ENCODE assay signal across 24 cellular contexts in genomic region chr15:98035134-98035533, GRCh38.
"Had no signal": no experiment of that assay in that cellular context is flagged by ENCODE, and none has a peak within 500 bp of the region (broad histone marks: within the 10 kb centered on the region; RNA-seq: fewer than 3 reads in every experiment).

No MANE protein-coding gene starts in this region.

- H3K9me3 Mint-ChIP-seq: activated B cell treated with CpG ODN at 0.5 μM for 24 hours; activated CD4-positive, alpha-beta memory T cell treated with anti-CD3 and anti-CD28 coated beads for 36 hours; activated naive CD4-positive, alpha-beta T cell treated with anti-CD3 and anti-CD28 coated beads, Interleukin-2, amount 10 ng/mL, durations not matched to agents 7 days and 5 days; immature natural killer cell; natural killer cell treated with Interleukin-12 subunit alpha and Interleukin-12 subunit beta and Interleukin-15 and Interleukin-18, amount 100 ng/mL, for 72 hours; stimulated activated naive CD8-positive, alpha-beta T cell treated with anti-CD3 and anti-CD28 coated beads, Interleukin-15, amount 100 ng/mL, for 72 hours had no signal

- H2AFZ ChIP-seq: hepatocyte had no signal

- H3K27ac ChIP-seq: hepatocyte, left ventricle myocardium inferior, ovary, prostate gland, transverse colon, vagina had no signal

- H3K4me2 ChIP-seq: hepatocyte had no signal

- DNase-seq: activated B cell treated with CpG ODN at 0.5 μM for 24 hours; activated CD4-positive, alpha-beta memory T cell treated with anti-CD3 and anti-CD28 coated beads for 36 hours; activated CD4-positive, alpha-beta T cell treated with anti-CD3 and anti-CD28 coated beads for 36 hours; activated effector memory CD4-positive, alpha-beta T cell treated with anti-CD3 and anti-CD28 coated beads, Interleukin-2, amount 50 U/mL, for 16 hours; activated naive CD4-positive, alpha-beta T cell treated with anti-CD3 and anti-CD28 coated beads, Interleukin-2, amount 10 ng/mL, durations not matched to agents 7 days and 5 days; amygdala; effector memory CD4-positive, alpha-beta T cell; foreskin fibroblast; glutamatergic neuron; immature natural killer cell; kidney glomerular epithelial cell; left ventricle myocardium inferior; midbrain; ovary; stimulated activated CD4-positive, alpha-beta T cell treated with anti-CD3 and anti-CD28 coated beads, Interleukin-12 subunit alpha, Interleukin-12 subunit beta, amount 100 ng/mL, for 4 hours; stimulated activated naive CD8-positive, alpha-beta T cell treated with anti-CD3 and anti-CD28 coated beads, Interleukin-15, amount 100 ng/mL, for 72 hours; SW 1271; T-helper 17 cell; transverse colon had no signal

- H3K27me3 Mint-ChIP-seq: activated B cell treated with CpG ODN at 0.5 μM for 24 hours; activated CD4-positive, alpha-beta memory T cell treated with anti-CD3 and anti-CD28 coated beads for 36 hours; activated CD4-positive, alpha-beta T cell treated with anti-CD3 and anti-CD28 coated beads for 36 hours; activated naive CD4-positive, alpha-beta T cell treated with anti-CD3 and anti-CD28 coated beads, Interleukin-2, amount 10 ng/mL, durations not matched to agents 7 days and 5 days; stimulated activated naive CD8-positive, alpha-beta T cell treated with anti-CD3 and anti-CD28 coated beads, Interleukin-15, amount 100 ng/mL, for 72 hours; T-helper 17 cell had no signal

- H3K27ac Mint-ChIP-seq: activated B cell treated with CpG ODN at 0.5 μM for 24 hours; activated CD4-positive, alpha-beta memory T cell treated with anti-CD3 and anti-CD28 coated beads for 36 hours; activated CD4-positive, alpha-beta T cell treated with anti-CD3 and anti-CD28 coated beads for 36 hours; activated naive CD4-positive, alpha-beta T cell treated with anti-CD3 and anti-CD28 coated beads, Interleukin-2, amount 10 ng/mL, durations not matched to agents 7 days and 5 days; immature natural killer cell; natural killer cell treated with Interleukin-12 subunit alpha and Interleukin-12 subunit beta and Interleukin-15 and Interleukin-18, amount 100 ng/mL, for 72 hours; stimulated activated effector memory CD8-positive, alpha-beta T cell treated with anti-CD3 and anti-CD28 coated beads, Interleukin-12 subunit alpha, Interleukin-12 subunit beta, amount 100 ng/mL, for 72 hours; stimulated activated naive CD8-positive, alpha-beta T cell treated with anti-CD3 and anti-CD28 coated beads, Interleukin-15, amount 100 ng/mL, for 72 hours; T-helper 17 cell had no signal

- H3K4me3 Mint-ChIP-seq: activated B cell treated with CpG ODN at 0.5 μM for 24 hours; activated CD4-positive, alpha-beta memory T cell treated with anti-CD3 and anti-CD28 coated beads for 36 hours; activated CD4-positive, alpha-beta T cell treated with anti-CD3 and anti-CD28 coated beads for 36 hours; activated naive CD4-positive, alpha-beta T cell treated with anti-CD3 and anti-CD28 coated beads, Interleukin-2, amount 10 ng/mL, durations not matched to agents 7 days and 5 days; immature natural killer cell; natural killer cell treated with Interleukin-12 subunit alpha and Interleukin-12 subunit beta and Interleukin-15 and Interleukin-18, amount 100 ng/mL, for 72 hours; stimulated activated effector memory CD8-positive, alpha-beta T cell treated with anti-CD3 and anti-CD28 coated beads, Interleukin-12 subunit alpha, Interleukin-12 subunit beta, amount 100 ng/mL, for 72 hours; stimulated activated naive CD8-positive, alpha-beta T cell treated with anti-CD3 and anti-CD28 coated beads, Interleukin-15, amount 100 ng/mL, for 72 hours; T-helper 17 cell had no signal

- H3K36me3 Mint-ChIP-seq: activated CD4-positive, alpha-beta memory T cell treated with anti-CD3 and anti-CD28 coated beads for 36 hours; activated naive CD4-positive, alpha-beta T cell treated with anti-CD3 and anti-CD28 coated beads, Interleukin-2, amount 10 ng/mL, durations not matched to agents 7 days and 5 days; immature natural killer cell; natural killer cell treated with Interleukin-12 subunit alpha and Interleukin-12 subunit beta and Interleukin-15 and Interleukin-18, amount 100 ng/mL, for 72 hours; stimulated activated effector memory CD8-positive, alpha-beta T cell treated with anti-CD3 and anti-CD28 coated beads, Interleukin-12 subunit alpha, Interleukin-12 subunit beta, amount 100 ng/mL, for 72 hours had no signal

- H3K4me1 Mint-ChIP-seq: activated B cell treated with CpG ODN at 0.5 μM for 24 hours; activated CD4-positive, alpha-beta T cell treated with anti-CD3 and anti-CD28 coated beads for 36 hours; activated naive CD4-positive, alpha-beta T cell treated with anti-CD3 and anti-CD28 coated beads, Interleukin-2, amount 10 ng/mL, durations not matched to agents 7 days and 5 days; immature natural killer cell; stimulated activated effector memory CD8-positive, alpha-beta T cell treated with anti-CD3 and anti-CD28 coated beads, Interleukin-12 subunit alpha, Interleukin-12 subunit beta, amount 100 ng/mL, for 72 hours; stimulated activated naive CD8-positive, alpha-beta T cell treated with anti-CD3 and anti-CD28 coated beads, Interleukin-15, amount 100 ng/mL, for 72 hours; T-helper 17 cell had no signal

- ATAC-seq: activated CD4-positive, alpha-beta T cell treated with anti-CD3 and anti-CD28 coated beads for 36 hours; natural killer cell treated with Interleukin-12 subunit alpha and Interleukin-12 subunit beta and Interleukin-15 and Interleukin-18, amount 100 ng/mL, for 72 hours; stimulated activated effector memory CD8-positive, alpha-beta T cell treated with anti-CD3 and anti-CD28 coated beads, Interleukin-12 subunit alpha, Interleukin-12 subunit beta, amount 100 ng/mL, for 72 hours; stimulated activated naive CD8-positive, alpha-beta T cell treated with anti-CD3 and anti-CD28 coated beads, Interleukin-15, amount 100 ng/mL, for 72 hours; T-helper 17 cell had no signal

- H3K79me2 ChIP-seq: hepatocyte had no signal

- H3K27me3 ChIP-seq: hepatocyte, ovary, transverse colon, vagina had no signal

- H3K9me3 ChIP-seq: left ventricle myocardium inferior, ovary, prostate gland, transverse colon, vagina had no signal

- H3K4me1 ChIP-seq: left ventricle myocardium inferior, prostate gland, transverse colon, vagina had no signal

- H3K4me3 ChIP-seq: hepatocyte, left ventricle myocardium inferior, ovary, prostate gland, transverse colon, vagina had no signal

- H3K36me3 ChIP-seq: left ventricle myocardium inferior, ovary, prostate gland, transverse colon, vagina had no signal
